Comparison of ENCODE assay signal across 1 cellular context in genomic region chr1:202343652-202344349, GRCh38.
A peak's percentile ranks its signal among the peaks of the same experiment; 100 is the strongest.
TF ChIP-seq lines count a peak whose summit lies in the region.

No MANE protein-coding gene starts in this region.

TF ChIP-seq in K562, 482 proteins besides CTCF, POLR2A, EP300 and RAD21 (continued from another document):
- TF ChIP-seq, protein P1, sequence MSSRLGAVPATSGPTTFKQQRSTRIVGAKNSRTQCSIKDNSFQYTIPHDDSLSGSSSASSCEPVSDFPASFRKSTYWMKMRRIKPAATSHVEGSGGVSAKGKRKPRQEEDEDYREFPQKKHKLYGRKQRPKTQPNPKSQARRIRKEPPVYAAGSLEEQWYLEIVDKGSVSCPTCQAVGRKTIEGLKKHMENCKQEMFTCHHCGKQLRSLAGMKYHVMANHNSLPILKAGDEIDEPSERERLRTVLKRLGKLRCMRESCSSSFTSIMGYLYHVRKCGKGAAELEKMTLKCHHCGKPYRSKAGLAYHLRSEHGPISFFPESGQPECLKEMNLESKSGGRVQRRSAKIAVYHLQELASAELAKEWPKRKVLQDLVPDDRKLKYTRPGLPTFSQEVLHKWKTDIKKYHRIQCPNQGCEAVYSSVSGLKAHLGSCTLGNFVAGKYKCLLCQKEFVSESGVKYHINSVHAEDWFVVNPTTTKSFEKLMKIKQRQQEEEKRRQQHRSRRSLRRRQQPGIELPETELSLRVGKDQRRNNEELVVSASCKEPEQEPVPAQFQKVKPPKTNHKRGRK (tag; IDR thresholded peaks at IDR 0.05), result peak; percentile 92
- TF ChIP-seq MTA2 (IDR thresholded peaks at IDR 0.05; ENCODE audit: low read depth) (peak; percentile 27; the same call in 1 of the 2 replicates), DPF2 (IDR thresholded peaks at IDR 0.05) (peak; percentile 57), ZNF165 (CRISPR knock-in tag; IDR thresholded peaks at IDR 0.05; ENCODE audit: borderline replicate concordance) (no peak), ARID2 (IDR thresholded peaks at IDR 0.05) (peak; percentile 39; the same call in 1 of the 2 replicates), PTTG1 (tag; IDR thresholded peaks at IDR 0.05; ENCODE audit: low read depth) (no peak), NBN (IDR thresholded peaks at IDR 0.05; ENCODE audit: low read depth) (peak; percentile 68; the same call in 1 of the 2 replicates), OTX1 (CRISPR knock-in tag; IDR thresholded peaks at IDR 0.05) (peak; percentile 89; the same call in 1 of the 2 replicates), FOXK2 (conservative IDR thresholded peaks at IDR 0.05 in 1 of 2, IDR thresholded peaks at IDR 0.05 in 1 of 2; ENCODE audit: low read depth in 2 of 2) (peak; percentile 24 to 54; a peak in 1 of 4 replicates), STAT5A (IDR thresholded peaks at IDR 0.05; ENCODE audit: borderline replicate concordance, low read length) (no peak), THRAP3 (IDR thresholded peaks at IDR 0.05; ENCODE audit: borderline replicate concordance) (peak; percentile 90), FOXP1 (CRISPR knock-in tag; IDR thresholded peaks at IDR 0.05) (no peak), ZNF407 (IDR thresholded peaks at IDR 0.05; ENCODE audit: low read depth) (no peak), SAFB (IDR thresholded peaks at IDR 0.05; ENCODE audit: borderline replicate concordance, low read depth, low read length) (no peak), NUFIP1 (IDR thresholded peaks at IDR 0.05; ENCODE audit: partially characterized antibody) (no peak), AFF1 (IDR thresholded peaks at IDR 0.05; ENCODE audit: low read depth in 1 of 2, partially characterized antibody in 2 of 2) (peak in 1 of 2 experiments; percentile 50), SMC3 (conservative IDR thresholded peaks at IDR 0.05; ENCODE audit: insufficient read depth, low read depth, low read length) (0 out of 2 replicates have a peak, but pooled peaks have one; percentile 41), SRF (CRISPR knock-in tag; IDR thresholded peaks at IDR 0.05) (no peak), PCBP2 (IDR thresholded peaks at IDR 0.05; ENCODE audit: low read depth, low read length, poor library complexity, severe bottlenecking) (no peak), TAF9B (IDR thresholded peaks at IDR 0.05; ENCODE audit: partially characterized antibody) (peak; percentile 28), MTA1 (IDR thresholded peaks at IDR 0.05; ENCODE audit: borderline replicate concordance) (peak; percentile 76; the same call in 1 of the 2 replicates), TGIF2 (CRISPR knock-in tag; IDR thresholded peaks at IDR 0.05) (no peak)
- TF ChIP-seq, protein P2, sequence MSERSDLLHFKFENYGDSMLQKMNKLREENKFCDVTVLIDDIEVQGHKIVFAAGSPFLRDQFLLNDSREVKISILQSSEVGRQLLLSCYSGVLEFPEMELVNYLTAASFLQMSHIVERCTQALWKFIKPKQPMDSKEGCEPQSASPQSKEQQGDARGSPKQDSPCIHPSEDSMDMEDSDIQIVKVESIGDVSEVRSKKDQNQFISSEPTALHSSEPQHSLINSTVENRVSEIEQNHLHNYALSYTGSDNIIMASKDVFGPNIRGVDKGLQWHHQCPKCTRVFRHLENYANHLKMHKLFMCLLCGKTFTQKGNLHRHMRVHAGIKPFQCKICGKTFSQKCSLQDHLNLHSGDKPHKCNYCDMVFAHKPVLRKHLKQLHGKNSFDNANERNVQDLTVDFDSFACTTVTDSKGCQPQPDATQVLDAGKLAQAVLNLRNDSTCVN (CRISPR knock-in tag; IDR thresholded peaks at IDR 0.05), result 0 out of 2 replicates have a peak, but pooled peaks have one; percentile 19
- TF ChIP-seq, protein P3, sequence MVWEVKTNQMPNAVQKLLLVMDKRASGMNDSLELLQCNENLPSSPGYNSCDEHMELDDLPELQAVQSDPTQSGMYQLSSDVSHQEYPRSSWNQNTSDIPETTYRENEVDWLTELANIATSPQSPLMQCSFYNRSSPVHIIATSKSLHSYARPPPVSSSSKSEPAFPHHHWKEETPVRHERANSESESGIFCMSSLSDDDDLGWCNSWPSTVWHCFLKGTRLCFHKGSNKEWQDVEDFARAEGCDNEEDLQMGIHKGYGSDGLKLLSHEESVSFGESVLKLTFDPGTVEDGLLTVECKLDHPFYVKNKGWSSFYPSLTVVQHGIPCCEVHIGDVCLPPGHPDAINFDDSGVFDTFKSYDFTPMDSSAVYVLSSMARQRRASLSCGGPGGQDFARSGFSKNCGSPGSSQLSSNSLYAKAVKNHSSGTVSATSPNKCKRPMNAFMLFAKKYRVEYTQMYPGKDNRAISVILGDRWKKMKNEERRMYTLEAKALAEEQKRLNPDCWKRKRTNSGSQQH (CRISPR knock-in tag; IDR thresholded peaks at IDR 0.05), result no peak
